Comparison of ENCODE assay signal across 11 cellular contexts in the genomic region with DNA sequence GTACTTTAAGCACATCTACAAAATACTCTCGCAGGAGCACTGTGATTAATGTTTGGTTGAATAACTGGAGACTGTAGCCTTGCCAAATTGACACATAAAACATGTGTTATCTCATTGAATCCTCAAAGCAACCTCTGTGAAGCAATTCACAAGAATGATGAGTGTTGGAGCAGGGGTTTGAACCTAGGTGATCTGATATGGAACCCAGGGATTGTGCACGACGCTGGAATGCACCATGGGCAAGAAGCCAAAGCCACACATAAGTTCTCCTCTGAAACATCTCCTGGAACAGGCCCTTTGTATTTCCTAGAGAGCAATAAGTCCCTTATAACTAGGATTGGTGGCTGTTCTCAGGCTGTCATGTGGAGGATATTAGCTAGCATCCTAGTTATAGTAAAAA.
DNase-seq lines count a peak whose midpoint lies in the region; ATAC-seq and TF ChIP-seq lines count a peak whose summit lies in the region.
"Had no signal": no experiment of that assay in that cellular context is flagged by ENCODE, and none has a peak within 500 bp of the region (broad histone marks: within the 10 kb centered on the region; RNA-seq: fewer than 3 reads in every experiment).

No MANE protein-coding gene starts in this region.

- POLR2A ChIA-PET in PC-3 (lab: Charles Lee; ENCODE audit: unreplicated experiment) = no interaction called here

- H3K79me2 ChIP-seq in PC-3 (ENCODE audit: low read length) = no peaks in the 10 kb centered on the region

- H3K9ac ChIP-seq in PC-3 (ENCODE audit: low read length) = no peak overlapping the region

- H3K36me3 ChIP-seq in PC-3 (ENCODE audit: low read depth, low read length) = no peaks in the 10 kb centered on the region

- H3K4me1 ChIP-seq in PC-3 (ENCODE audit: insufficient read depth, low read length) = peaks cover 37% of the 10 kb centered on the region

- no peaks in the 10 kb centered on the region for H3K9me3 ChIP-seq in PC-3 (ENCODE audit: low read length)

- DNase-seq in GM04503 (ENCODE audit: low read depth) (peak; percentile 69), PC-3 (peak; percentile 88), epithelial cell of esophagus (ENCODE audit: low read depth) (peak; percentile 88), renal cortical epithelial cell (ENCODE audit: low read depth) (peak; percentile 94), iPS-NIHi11 (ENCODE audit: low spot score) (no peak), NCI-H345 (lab: John Stamatoyannopoulos, UW) (no peak), HuH-7 (ENCODE audit: low spot score) (no peak), SIG-M5 (lab: John Stamatoyannopoulos, UW) (no peak)
- DNase-seq: activated CD8-positive, alpha-beta T cell treated with anti-CD3 and anti-CD28 coated beads for 36 hours; glutamatergic neuron; substantia nigra had no signal

- H3K9me2 ChIP-seq in PC-3 (replicated peaks; ENCODE audit: low read length) = no peaks in the 10 kb centered on the region

- H3F3A ChIP-seq in PC-3 (ENCODE audit: low read length, unreplicated experiment) = peaks cover 8% of the 10 kb centered on the region

- no peaks in the 10 kb centered on the region for H3K27me3 ChIP-seq in PC-3 (ENCODE audit: low read length)

- H2AFZ ChIP-seq in PC-3 (ENCODE audit: low read length) = no peak overlapping the region

- H3K4me2 ChIP-seq in PC-3 (ENCODE audit: low read length) = peak overlapping the region; percentile 57

- peak; percentile 53 for ATAC-seq in PC-3
- ATAC-seq: activated CD8-positive, alpha-beta T cell treated with anti-CD3 and anti-CD28 coated beads for 36 hours had no signal

- intact Hi-C loops in PC-3 (cut with micrococcal nuclease) = no loop called here

- H3K4me3 ChIP-seq in PC-3 (ENCODE audit: low read length) (no peak overlapping the region), epithelial cell of esophagus (ENCODE audit: low read length) (no peak overlapping the region)

- CTCF ChIA-PET in PC-3 (lab: Charles Lee) = no interaction called here

- no peaks in the 10 kb centered on the region for H4K20me1 ChIP-seq in PC-3 (ENCODE audit: low read length)

- H3K27ac ChIP-seq in PC-3 (ENCODE audit: low read length) = peak overlapping the region; percentile 56; the same call in 1 of the 2 replicates

- no TSS peak for BruUV-seq in PC-3 (replicated peaks; lab: Mats Ljungman, UMichigan)

- TF ChIP-seq CTCF in PC-3 (conservative IDR thresholded peaks at IDR 0.05; ENCODE audit: low read depth, low read length) (no peak), epithelial cell of esophagus (IDR thresholded peaks at IDR 0.05; ENCODE audit: insufficient read depth, low read depth, low read length, missing control alignments) (no peak)

Comparison
In these comparisons a context has a peak if more than half of its experiments do, and no peak if none do; other contexts are left out.
1. DNase-seq: peak in GM04503 (single experiment), PC-3 (single experiment), epithelial cell of esophagus (single experiment) and renal cortical epithelial cell (single experiment); none in iPS-NIHi11 (single experiment), NCI-H345 (single experiment), HuH-7 (single experiment) and SIG-M5 (single experiment).